ENCODE assay signal across 1 cellular context in genomic region chr2:66813976-66814375, GRCh38.
TF ChIP-seq lines count a peak whose summit lies in the region.

No MANE protein-coding gene starts in this region.

TF ChIP-seq in GM23338, 12 proteins besides CTCF, POLR2A, EP300 and RAD21:
- no peak for TF ChIP-seq ZNF331 (CRISPR knock-in tag; IDR thresholded peaks at IDR 0.05; ENCODE audit: low read depth)
- TF ChIP-seq EZH2 (IDR thresholded peaks at IDR 0.05; ENCODE audit: low read depth, unreplicated experiment), result no peak
- TF ChIP-seq POLR2AphosphoS5 (IDR thresholded peaks at IDR 0.05; ENCODE audit: low read depth), result no peak
- no peak for TF ChIP-seq NANOG (IDR thresholded peaks at IDR 0.05; ENCODE audit: borderline replicate concordance)
- TF ChIP-seq, protein P1, sequence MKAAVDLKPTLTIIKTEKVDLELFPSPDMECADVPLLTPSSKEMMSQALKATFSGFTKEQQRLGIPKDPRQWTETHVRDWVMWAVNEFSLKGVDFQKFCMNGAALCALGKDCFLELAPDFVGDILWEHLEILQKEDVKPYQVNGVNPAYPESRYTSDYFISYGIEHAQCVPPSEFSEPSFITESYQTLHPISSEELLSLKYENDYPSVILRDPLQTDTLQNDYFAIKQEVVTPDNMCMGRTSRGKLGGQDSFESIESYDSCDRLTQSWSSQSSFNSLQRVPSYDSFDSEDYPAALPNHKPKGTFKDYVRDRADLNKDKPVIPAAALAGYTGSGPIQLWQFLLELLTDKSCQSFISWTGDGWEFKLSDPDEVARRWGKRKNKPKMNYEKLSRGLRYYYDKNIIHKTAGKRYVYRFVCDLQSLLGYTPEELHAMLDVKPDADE (IDR thresholded peaks at IDR 0.05), result no peak
- TF ChIP-seq REST (IDR thresholded peaks at IDR 0.05; ENCODE audit: unreplicated experiment), result no peak
- TF ChIP-seq CREB1 (CRISPR knock-in tag; IDR thresholded peaks at IDR 0.05; ENCODE audit: low read depth), result no peak
- no peak for TF ChIP-seq STAT1 (IDR thresholded peaks at IDR 0.05; ENCODE audit: unreplicated experiment)
- TF ChIP-seq EZH2phosphoT487 (IDR thresholded peaks at IDR 0.05; ENCODE audit: unreplicated experiment), result no peak
- no peak for TF ChIP-seq ZNF114 (CRISPR knock-in tag; IDR thresholded peaks at IDR 0.05)
- TF ChIP-seq ZNF462 (CRISPR knock-in tag; IDR thresholded peaks at IDR 0.05), result no peak
- no peak for TF ChIP-seq JUNB (IDR thresholded peaks at IDR 0.05; ENCODE audit: unreplicated experiment)
